ENCODE assay signal across 29 cellular contexts in the genomic region with DNA sequence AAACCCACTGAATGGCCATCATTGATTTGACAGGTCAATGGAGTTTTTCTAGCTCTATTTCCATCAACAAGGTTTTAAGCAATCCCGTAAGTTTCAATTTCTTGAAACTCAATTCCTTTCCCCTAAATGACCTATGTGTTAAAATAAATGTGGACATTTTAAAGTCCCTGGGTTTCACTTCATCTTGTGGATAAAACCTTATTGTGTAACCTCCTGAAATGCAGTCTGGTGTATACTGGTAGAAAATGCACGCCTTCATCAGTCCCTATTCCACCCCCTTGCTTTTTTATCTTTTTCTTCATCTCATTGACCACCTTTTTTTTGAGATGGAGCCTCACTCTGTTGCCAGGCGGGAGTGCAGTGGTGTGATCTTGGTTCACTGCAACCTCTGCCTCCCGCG. TPM values are rescaled to one million over a fixed set of nuclear protein-coding genes. Genes with fewer than 3 reads are reported as not detected.
"Had no signal": no experiment of that assay in that cellular context is flagged by ENCODE, and none has a peak within 500 bp of the region (broad histone marks: within the 10 kb centered on the region; RNA-seq: fewer than 3 reads in every experiment).

No MANE protein-coding gene starts in this region.

- H3K36me3 Mint-ChIP-seq: activated CD4-positive, alpha-beta memory T cell treated with anti-CD3 and anti-CD28 coated beads for 36 hours; activated naive CD4-positive, alpha-beta T cell treated with anti-CD3 and anti-CD28 coated beads, Interleukin-2, amount 50 U/mL, for 72 hours; mesothelial cell of epicardium; stimulated activated memory B cell treated with anti-CD40 and anti-IgM and Interleukin-4, amounts not matched to agents 10 μg/mL and 1 μg/mL and 100 μg/mL, for 72 hours had no signal

- H3K9me3 Mint-ChIP-seq: activated CD4-positive, alpha-beta memory T cell treated with anti-CD3 and anti-CD28 coated beads for 36 hours; effector memory CD8-positive, alpha-beta T cell; mesothelial cell of epicardium; nephron; stimulated activated memory B cell treated with anti-CD40 and anti-IgM and Interleukin-4, amounts not matched to agents 10 μg/mL and 1 μg/mL and 100 μg/mL, for 72 hours; T-helper 1 cell treated with Interleukin-12 subunit alpha and Interleukin-12 subunit beta and Interleukin-4 antibody, amounts not matched to agents 30 μg/mL and 1 μg/mL, for 36 hours had no signal

- H3K27ac ChIP-seq: esophagus muscularis mucosa, left ventricle myocardium inferior, testis had no signal

- H3K9me3 ChIP-seq: esophagus muscularis mucosa, left ventricle myocardium inferior, testis had no signal

- H3K4me1 ChIP-seq: esophagus muscularis mucosa, left ventricle myocardium inferior, testis had no signal

- H3K4me3 ChIP-seq: dorsolateral prefrontal cortex, esophagus muscularis mucosa, left ventricle myocardium inferior, testis had no signal

- DNase-seq: activated CD4-positive, alpha-beta memory T cell treated with anti-CD3 and anti-CD28 coated beads for 36 hours; activated CD4-positive, alpha-beta T cell treated with anti-CD3 and anti-CD28 coated beads for 4 hours; activated CD4-positive, CD25-positive, alpha-beta regulatory T cell; activated gamma-delta T cell treated with Interleukin-2 at 50 U/mL for 16 hours; central memory CD4-positive, alpha-beta T cell; dorsolateral prefrontal cortex; effector memory CD8-positive, alpha-beta T cell; hippocampal formation; left ventricle myocardium inferior; occipital lobe; small intestine; stimulated activated CD4-positive, alpha-beta T cell treated with anti-CD3 and anti-CD28 coated beads, Interleukin-2, amount 100 ng/mL, for 24 hours; T1000; testis; trophoblast cell had no signal

- H3K4me3 Mint-ChIP-seq: activated CD4-positive, alpha-beta memory T cell treated with anti-CD3 and anti-CD28 coated beads for 36 hours; activated T-helper 1 cell treated with anti-CD3 and anti-CD28 coated beads, Interleukin-12 subunit alpha, Interleukin-12 subunit beta, Interleukin-2, Interleukin-4 antibody, amounts not matched to agents 30 ng/mL and 10 ng/mL and 1 ng/mL, durations not matched to agents 14 hours and 24 hours and 36 hours; effector memory CD8-positive, alpha-beta T cell; mesothelial cell of epicardium; nephron; stimulated activated memory B cell treated with anti-CD40 and anti-IgM and Interleukin-4, amounts not matched to agents 10 μg/mL and 1 μg/mL and 100 μg/mL, for 72 hours; T-helper 1 cell treated with Interleukin-12 subunit alpha and Interleukin-12 subunit beta and Interleukin-4 antibody, amounts not matched to agents 30 μg/mL and 1 μg/mL, for 36 hours had no signal

- H3K27ac Mint-ChIP-seq: activated CD4-positive, alpha-beta memory T cell treated with anti-CD3 and anti-CD28 coated beads for 36 hours; activated T-helper 1 cell treated with anti-CD3 and anti-CD28 coated beads, Interleukin-12 subunit alpha, Interleukin-12 subunit beta, Interleukin-2, Interleukin-4 antibody, amounts not matched to agents 30 ng/mL and 10 ng/mL and 1 ng/mL, durations not matched to agents 14 hours and 24 hours and 36 hours; effector memory CD8-positive, alpha-beta T cell; mesothelial cell of epicardium; nephron; stimulated activated memory B cell treated with anti-CD40 and anti-IgM and Interleukin-4, amounts not matched to agents 10 μg/mL and 1 μg/mL and 100 μg/mL, for 72 hours; T-helper 1 cell treated with Interleukin-12 subunit alpha and Interleukin-12 subunit beta and Interleukin-4 antibody, amounts not matched to agents 30 μg/mL and 1 μg/mL, for 36 hours had no signal

- H3K36me3 ChIP-seq: esophagus muscularis mucosa, left ventricle myocardium inferior had no signal

- H3K27me3 Mint-ChIP-seq: activated CD4-positive, alpha-beta memory T cell treated with anti-CD3 and anti-CD28 coated beads for 36 hours; effector memory CD8-positive, alpha-beta T cell; stimulated activated memory B cell treated with anti-CD40 and anti-IgM and Interleukin-4, amounts not matched to agents 10 μg/mL and 1 μg/mL and 100 μg/mL, for 72 hours had no signal

- ATAC-seq: effector memory CD8-positive, alpha-beta T cell; sciatic nerve; stimulated activated memory B cell treated with anti-CD40 and anti-IgM and Interleukin-4, amounts not matched to agents 10 μg/mL and 1 μg/mL and 100 μg/mL, for 72 hours had no signal

- H3K27me3 ChIP-seq: dorsolateral prefrontal cortex, testis had no signal

RNA-seq across cellular contexts. Expression of gene C7orf33, which starts 8.9 kb away (rescaled TPM):
- total RNA-seq: activated CD4-positive, alpha-beta memory T cell treated with anti-CD3 and anti-CD28 coated beads for 36 hours; activated naive CD4-positive, alpha-beta T cell treated with anti-CD3 and anti-CD28 coated beads, Interleukin-2, amount 50 U/mL, for 72 hours; activated T-helper 1 cell treated with anti-CD3 and anti-CD28 coated beads, Interleukin-12 subunit alpha, Interleukin-12 subunit beta, Interleukin-2, Interleukin-4 antibody, amounts not matched to agents 30 ng/mL and 10 ng/mL and 1 ng/mL, durations not matched to agents 14 hours and 24 hours and 36 hours; astrocyte; dorsolateral prefrontal cortex; endothelial cell of umbilical vein; esophagus muscularis mucosa; frontal cortex; left ventricle myocardium inferior; lung microvascular endothelial cell; mesothelial cell of epicardium; occipital lobe; posterior vena cava; renal cortical epithelial cell; sciatic nerve had no signal
